8 cellular contexts compared by ENCODE assay signal in genomic region chr2:197209742-197210408, GRCh38.
A peak's percentile ranks its signal among the peaks of the same experiment; 100 is the strongest.
DNase-seq lines count a peak whose midpoint lies in the region; ATAC-seq and TF ChIP-seq lines count a peak whose summit lies in the region.

No MANE protein-coding gene starts in this region.

- peaks cover 100% of the 10 kb centered on the region for H3K4me1 ChIP-seq in OCI-LY7 (ENCODE audit: insufficient read depth, low read length, poor library complexity, severe bottlenecking)

- no peaks in the 10 kb centered on the region for H3K9me2 ChIP-seq in OCI-LY7 (ENCODE audit: insufficient read depth, low read length)

- CTCF ChIA-PET in OCI-LY7 (lab: Charles Lee; ENCODE audit: unreplicated experiment) (interaction anchor here (0.7 to 1.5 kb wide), 4 partner anchors 12 to 95 kb away, joined by 3 to 4 read pairs (median 3); no protein-coding TSS in a partner anchor), WTC11 (lab: Charles Lee) (no interaction called here)

- H3K4me1 Mint-ChIP-seq in stimulated activated effector memory CD8-positive, alpha-beta T cell treated with anti-CD3 and anti-CD28 coated beads, Interleukin-12 subunit alpha, Interleukin-12 subunit beta, amount 100 ng/mL, for 72 hours = peaks cover 83% of the 10 kb centered on the region
- no peaks in the 10 kb centered on the region for H3K4me1 Mint-ChIP-seq in WTC11

- peak overlapping the region; percentile 95 for H3K27ac Mint-ChIP-seq in stimulated activated effector memory CD8-positive, alpha-beta T cell treated with anti-CD3 and anti-CD28 coated beads, Interleukin-12 subunit alpha, Interleukin-12 subunit beta, amount 100 ng/mL, for 72 hours
- H3K27ac Mint-ChIP-seq in WTC11 = no peak overlapping the region

- H3K9me3 Mint-ChIP-seq in stimulated activated effector memory CD8-positive, alpha-beta T cell treated with anti-CD3 and anti-CD28 coated beads, Interleukin-12 subunit alpha, Interleukin-12 subunit beta, amount 100 ng/mL, for 72 hours = no peaks in the 10 kb centered on the region
- H3K9me3 Mint-ChIP-seq in WTC11 = no peaks in the 10 kb centered on the region

- peak overlapping the region; percentile 96 for H3K27ac ChIP-seq in OCI-LY7 (ENCODE audit: low read depth, low read length, poor library complexity, severe bottlenecking)

- peak overlapping the region; percentile 27; the same call in 1 of the 2 replicates for H2AFZ ChIP-seq in OCI-LY7 (ENCODE audit: low read length)

- peak overlapping the region; percentile 68 for H3K4me2 ChIP-seq in OCI-LY7 (ENCODE audit: low read length)

- H3K9me3 ChIP-seq in OCI-LY7 (ENCODE audit: low read length) = no peaks in the 10 kb centered on the region

- peaks cover 82% of the 10 kb centered on the region for H3K79me2 ChIP-seq in OCI-LY7 (ENCODE audit: insufficient read depth, low read depth, low read length)

- DNase-seq in Daoy (ENCODE audit: low read depth) (peak; percentile 23), OCI-LY7 (ENCODE audit: low spot score) (peak; percentile 78), WTC11 (ENCODE audit: low spot score) (no peak), omental fat pad (ENCODE audit: low spot score) (no peak), posterior cingulate gyrus (no peak)
- DNase-seq in central memory CD4-positive, alpha-beta T cell = peak; percentile 37
- DNase-seq in stimulated activated effector memory CD8-positive, alpha-beta T cell treated with anti-CD3 and anti-CD28 coated beads, Interleukin-12 subunit alpha, Interleukin-12 subunit beta, amount 100 ng/mL, for 72 hours (ENCODE audit: low spot score in 2 of 2) = peak in 1 of 2 donors; percentile 78

- intact Hi-C loops in OCI-LY7 (cut with micrococcal nuclease; ENCODE audit: unreplicated experiment) (loop anchor here (1.0 to 10.0 kb wide), 5 partner anchors 11 to 1035 kb away; partner anchors contain the start of genes MOB4 and STK17B), posterior cingulate gyrus (cut with DNase I) (no loop called here)

- H3K27me3 Mint-ChIP-seq in WTC11 (ENCODE audit: low read depth) = no peaks in the 10 kb centered on the region; the same call in 1 of the 2 replicates

- ATAC-seq in GM21723 (IDR thresholded peaks at IDR 0.05; ENCODE audit: unreplicated experiment) (peak; percentile 42), WTC11 (no peak), omental fat pad (ENCODE audit: low FRiP score) (no peak)
- peak; percentile 75 for ATAC-seq in stimulated activated effector memory CD8-positive, alpha-beta T cell treated with anti-CD3 and anti-CD28 coated beads, Interleukin-12 subunit alpha, Interleukin-12 subunit beta, amount 100 ng/mL, for 72 hours

- no peaks in the 10 kb centered on the region for H3K36me3 ChIP-seq in OCI-LY7 (ENCODE audit: insufficient read depth, low read length)

- peaks cover 28% of the 10 kb centered on the region for H3K36me3 Mint-ChIP-seq in stimulated activated effector memory CD8-positive, alpha-beta T cell treated with anti-CD3 and anti-CD28 coated beads, Interleukin-12 subunit alpha, Interleukin-12 subunit beta, amount 100 ng/mL, for 72 hours
- no peaks in the 10 kb centered on the region for H3K36me3 Mint-ChIP-seq in WTC11

- no peak for TF ChIP-seq CTCF in OCI-LY7 (conservative IDR thresholded peaks at IDR 0.05; ENCODE audit: low read length)
- no peak for TF ChIP-seq CTCF in WTC11 (IDR thresholded peaks at IDR 0.05)
- no peak for TF ChIP-seq CTCF in omental fat pad (IDR thresholded peaks at IDR 0.05)

- POLR2A ChIA-PET in OCI-LY7 (lab: Charles Lee) (interaction anchor here (0.6 to 4.9 kb wide), 26 partner anchors 8 to 1062 kb away, joined by 3 to 79 read pairs (median 4); partner anchors contain the start of genes ANKRD44 and SF3B1), WTC11 (lab: Charles Lee) (no interaction called here)

- BruUV-seq in OCI-LY7 (replicated peaks; lab: Mats Ljungman, UMichigan) = no TSS peak

- peak overlapping the region; percentile 62 for H3K4me3 Mint-ChIP-seq in stimulated activated effector memory CD8-positive, alpha-beta T cell treated with anti-CD3 and anti-CD28 coated beads, Interleukin-12 subunit alpha, Interleukin-12 subunit beta, amount 100 ng/mL, for 72 hours
- no peak overlapping the region for H3K4me3 Mint-ChIP-seq in WTC11

- H3K4me3 ChIP-seq in OCI-LY7 (ENCODE audit: low read depth, low read length, poor library complexity, severe bottlenecking) = peak overlapping the region; percentile 45

- H4K20me1 ChIP-seq in OCI-LY7 (ENCODE audit: insufficient read depth, low read length) = no peaks in the 10 kb centered on the region

TF ChIP-seq in WTC11, 78 proteins besides CTCF, POLR2A, EP300 and RAD21:
- TF ChIP-seq, protein P1, sequence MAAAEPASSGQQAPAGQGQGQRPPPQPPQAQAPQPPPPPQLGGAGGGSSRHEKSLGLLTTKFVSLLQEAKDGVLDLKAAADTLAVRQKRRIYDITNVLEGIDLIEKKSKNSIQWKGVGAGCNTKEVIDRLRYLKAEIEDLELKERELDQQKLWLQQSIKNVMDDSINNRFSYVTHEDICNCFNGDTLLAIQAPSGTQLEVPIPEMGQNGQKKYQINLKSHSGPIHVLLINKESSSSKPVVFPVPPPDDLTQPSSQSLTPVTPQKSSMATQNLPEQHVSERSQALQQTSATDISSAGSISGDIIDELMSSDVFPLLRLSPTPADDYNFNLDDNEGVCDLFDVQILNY (CRISPR knock-in tag; IDR thresholded peaks at IDR 0.05) = no peak
- no peak for TF ChIP-seq TEAD4 (CRISPR knock-in tag; IDR thresholded peaks at IDR 0.05)
- TF ChIP-seq GRHL2 (CRISPR knock-in tag; IDR thresholded peaks at IDR 0.05; ENCODE audit: insufficient replicate concordance, severe bottlenecking) = no peak
- no peak for TF ChIP-seq GABPB1 (CRISPR knock-in tag; IDR thresholded peaks at IDR 0.05)
- no peak for TF ChIP-seq NFYB (CRISPR knock-in tag; conservative IDR thresholded peaks at IDR 0.05; ENCODE audit: low read depth)
- no peak for TF ChIP-seq NR1H2 (CRISPR knock-in tag; IDR thresholded peaks at IDR 0.05)
- no peak for TF ChIP-seq JAZF1 (CRISPR knock-in tag; IDR thresholded peaks at IDR 0.05)
- TF ChIP-seq OVOL2 (CRISPR knock-in tag; IDR thresholded peaks at IDR 0.05; ENCODE audit: borderline replicate concordance) = no peak
- TF ChIP-seq ARID4B (CRISPR knock-in tag; IDR thresholded peaks at IDR 0.05; ENCODE audit: borderline replicate concordance) = no peak
- no peak for TF ChIP-seq FOXJ3 (CRISPR knock-in tag; IDR thresholded peaks at IDR 0.05; ENCODE audit: borderline replicate concordance)
- TF ChIP-seq NR2C2 (CRISPR knock-in tag; IDR thresholded peaks at IDR 0.05) = no peak
- TF ChIP-seq NR3C1 (CRISPR knock-in tag; conservative IDR thresholded peaks at IDR 0.05; ENCODE audit: low read depth) = no peak
- TF ChIP-seq TCF7 (CRISPR knock-in tag; IDR thresholded peaks at IDR 0.05; ENCODE audit: low read depth) = no peak

Comparison
In these comparisons a context has a peak if more than half of its experiments do, and no peak if none do; other contexts are left out.
1. DNase-seq: peak in Daoy (single experiment), OCI-LY7 (single experiment) and central memory CD4-positive, alpha-beta T cell (single experiment); none in WTC11 (single experiment), omental fat pad (single experiment) and posterior cingulate gyrus (0 of 10).
2. ATAC-seq: peak in GM21723 (single experiment) and stimulated activated effector memory CD8-positive, alpha-beta T cell treated with anti-CD3 and anti-CD28 coated beads, Interleukin-12 subunit alpha, Interleukin-12 subunit beta, amount 100 ng/mL, for 72 hours (single experiment); none in WTC11 (single experiment) and omental fat pad (single experiment).